In genomic region chr13:110529522-110530311, GRCh38 we compare ENCODE assay signal across 18 cellular contexts. TPM values are rescaled to one million over a fixed set of nuclear protein-coding genes. Genes with fewer than 3 reads are reported as not detected.
A peak's percentile ranks its signal among the peaks of the same experiment; 100 is the strongest.
DNase-seq lines count a peak whose midpoint lies in the region; ATAC-seq and TF ChIP-seq lines count a peak whose summit lies in the region.
"Had no signal": no experiment of that assay in that cellular context is flagged by ENCODE, and none has a peak within 500 bp of the region (broad histone marks: within the 10 kb centered on the region; RNA-seq: fewer than 3 reads in every experiment).

No MANE protein-coding gene starts in this region.

- H3K9me3 ChIP-seq in body of pancreas (no peaks in the 10 kb centered on the region), smooth muscle cell (replicated peaks; ENCODE audit: low read depth) (no peaks in the 10 kb centered on the region), Peyer's patch (no peaks in the 10 kb centered on the region), uterus (no peaks in the 10 kb centered on the region)

- TF ChIP-seq POLR2A in body of pancreas (IDR thresholded peaks at IDR 0.05) (no peak), Peyer's patch (IDR thresholded peaks at IDR 0.05) (no peak), uterus (IDR thresholded peaks at IDR 0.05) (no peak)

- WGBS in body of pancreas, 2 donors = 79 to 86% methylated on average over 11 to 15 of the region's 23 CpGs
- 51% methylated on average over 17 of the region's 23 CpGs for WGBS in smooth muscle cell (ENCODE audit: low lambda C conversion rate)

- H3K9ac ChIP-seq in smooth muscle cell (ENCODE audit: low read depth) = peak overlapping the region; percentile 5
- H3K9ac ChIP-seq: neural progenitor cell had no signal

- H3K36me3 ChIP-seq in body of pancreas (replicated peaks in 1 of 2; ENCODE audit: insufficient read depth in 1 of 2, low read depth in 2 of 2) (no peaks in the 10 kb centered on the region), smooth muscle cell (ENCODE audit: low read depth) (no peaks in the 10 kb centered on the region), Peyer's patch (no peaks in the 10 kb centered on the region), uterus (no peaks in the 10 kb centered on the region)
- H3K36me3 ChIP-seq: brain microvascular endothelial cell, neural progenitor cell had no signal

- intact Hi-C loops in body of pancreas (cut with DNase I) (no loop called here), uterus (cut with DNase I; ENCODE audit: low total_unique reads) (no loop called here)

- peaks cover 15% of the 10 kb centered on the region for H3F3A ChIP-seq in smooth muscle cell (ENCODE audit: low read depth)

- H3K27ac ChIP-seq in body of pancreas = peak overlapping the region; percentile 30 to 90 (median 68)
- peak overlapping the region; percentile 16 for H3K27ac ChIP-seq in layer of hippocampus (ENCODE audit: low read depth, low read length)
- peak overlapping the region; percentile 90 for H3K27ac ChIP-seq in smooth muscle cell (ENCODE audit: low read depth)
- H3K27ac ChIP-seq in Peyer's patch = peak overlapping the region in 2 of 4 donors; percentile 44 to 83
- no peak overlapping the region for H3K27ac ChIP-seq in uterus
- H3K27ac ChIP-seq: brain microvascular endothelial cell, neural progenitor cell, RWPE1 had no signal

- no peaks in the 10 kb centered on the region for H3K27me3 ChIP-seq in body of pancreas
- no peaks in the 10 kb centered on the region for H3K27me3 ChIP-seq in layer of hippocampus (ENCODE audit: control insufficient read depth, insufficient read depth, low read length)
- no peaks in the 10 kb centered on the region for H3K27me3 ChIP-seq in smooth muscle cell (ENCODE audit: low read depth)
- H3K27me3 ChIP-seq in Peyer's patch = no peaks in the 10 kb centered on the region
- no peaks in the 10 kb centered on the region for H3K27me3 ChIP-seq in uterus
- H3K27me3 ChIP-seq: brain microvascular endothelial cell, neural progenitor cell had no signal

- no peak overlapping the region for H2AFZ ChIP-seq in smooth muscle cell (ENCODE audit: low read depth)
- H2AFZ ChIP-seq: neural progenitor cell had no signal

- H3K79me2 ChIP-seq in smooth muscle cell (ENCODE audit: low read depth) = peaks cover 8% of the 10 kb centered on the region

- H3K4me1 ChIP-seq in body of pancreas = peaks cover 71% of the 10 kb centered on the region
- peaks cover 3% of the 10 kb centered on the region for H3K4me1 ChIP-seq in smooth muscle cell (ENCODE audit: low read depth)
- H3K4me1 ChIP-seq in Peyer's patch = peaks cover 4 to 42% (median 14%) of the 10 kb centered on the region in 4 donors
- H3K4me1 ChIP-seq in uterus = no peaks in the 10 kb centered on the region
- H3K4me1 ChIP-seq: neural progenitor cell had no signal

- H3K4me3 ChIP-seq in body of pancreas = no peak overlapping the region
- H3K4me3 ChIP-seq in smooth muscle cell = no peak overlapping the region
- no peak overlapping the region for H3K4me3 ChIP-seq in Peyer's patch
- H3K4me3 ChIP-seq in uterus = no peak overlapping the region
- H3K4me3 ChIP-seq: neural progenitor cell had no signal

- peaks cover 19% of the 10 kb centered on the region for H4K20me1 ChIP-seq in smooth muscle cell (ENCODE audit: low read depth)

- ATAC-seq in body of pancreas = no peak
- no peak for ATAC-seq in HG03196 (IDR thresholded peaks at IDR 0.05; ENCODE audit: unreplicated experiment)
- ATAC-seq: esophagus mucosa, HCT116 had no signal

- H3K4me2 ChIP-seq in smooth muscle cell = no peak overlapping the region
- H3K4me2 ChIP-seq: neural progenitor cell had no signal

- TF ChIP-seq CTCF in body of pancreas (IDR thresholded peaks at IDR 0.05) = no peak
- TF ChIP-seq CTCF in smooth muscle cell (IDR thresholded peaks at IDR 0.05; ENCODE audit: borderline replicate concordance, insufficient read depth, poor library complexity, severe bottlenecking) = no peak
- TF ChIP-seq CTCF in Peyer's patch (IDR thresholded peaks at IDR 0.05) = no peak
- no peak for TF ChIP-seq CTCF in uterus (IDR thresholded peaks at IDR 0.05)

- DNase-seq in ELF-1 (ENCODE audit: low read depth, low spot score) = peak; percentile 34
- no peak for DNase-seq in body of pancreas
- no peak for DNase-seq in smooth muscle cell (lab: John Stamatoyannopoulos, UW; ENCODE audit: unreplicated experiment)
- no peak for DNase-seq in Peyer's patch
- DNase-seq in uterus = no peak
- no peak for DNase-seq in NCI-H128 (lab: John Stamatoyannopoulos, UW; ENCODE audit: unreplicated experiment)
- DNase-seq: activated CD4-positive, alpha-beta memory T cell treated with anti-CD3 and anti-CD28 coated beads for 36 hours; activated T-cell treated with anti-CD3 and anti-CD28 coated beads, Interleukin-2, amount 50 U/mL, for 48 hours; brain microvascular endothelial cell; mesenchymal stem cell; NCI-H187; stimulated activated naive CD4-positive, alpha-beta T cell had no signal

RNA-seq across cellular contexts. Expression of gene RAB20, which starts 31.8 kb away (rescaled TPM):
- total RNA-seq in body of pancreas (10 to 100 TPM; 23.1 to 35.5 TPM), smooth muscle cell (12.6 and 18.0 TPM in 2 replicates), Peyer's patch (10 to 100 TPM; 15.7 to 69.1 (median 62.2) TPM), uterus (10 to 100 TPM in 2 of 4 donors, 1 to 10 TPM in 1, under 1 TPM in 1; 0.77 to 12.4 (median 9.1) TPM)
- 12.9 and 21.8 TPM in 2 replicates for polyA plus RNA-seq in smooth muscle cell

Comparison
In these comparisons a context has a peak if more than half of its experiments do, and no peak if none do; other contexts are left out.
1. H3K27ac ChIP-seq: peak in body of pancreas (4 of 4), layer of hippocampus (single experiment) and smooth muscle cell (single experiment); none in uterus (0 of 2).